Comparison of ENCODE assay signal across 31 cellular contexts in genomic region chr4:95084584-95084983, GRCh38.
DNase-seq lines count a peak whose midpoint lies in the region; ATAC-seq and TF ChIP-seq lines count a peak whose summit lies in the region.
"Had no signal": no experiment of that assay in that cellular context is flagged by ENCODE, and none has a peak within 500 bp of the region (broad histone marks: within the 10 kb centered on the region; RNA-seq: fewer than 3 reads in every experiment).

No MANE protein-coding gene starts in this region.

- BruUV-seq in MCF 10A (replicated peaks; lab: Mats Ljungman, UMichigan) = no TSS peak

- no peaks in the 10 kb centered on the region for H3K4me1 ChIP-seq in breast epithelium
- peaks cover 35% of the 10 kb centered on the region for H3K4me1 ChIP-seq in RWPE2 (ENCODE audit: insufficient read depth, poor library complexity, severe bottlenecking)
- H3K4me1 ChIP-seq: heart left ventricle, Peyer's patch had no signal

- H3K27ac Mint-ChIP-seq in MCF 10A (ENCODE audit: low read depth, unreplicated experiment) = peak overlapping the region; percentile 79
- H3K27ac Mint-ChIP-seq: activated T-helper 1 cell treated with anti-CD3 and anti-CD28 coated beads, Interleukin-12 subunit alpha, Interleukin-12 subunit beta, Interleukin-2, Interleukin-4 antibody, amounts not matched to agents 30 ng/mL and 10 ng/mL and 1 ng/mL, durations not matched to agents 14 hours and 24 hours and 36 hours had no signal

- no peak for TF ChIP-seq POLR2A in breast epithelium (IDR thresholded peaks at IDR 0.05)

- no peaks in the 10 kb centered on the region for H3K36me3 Mint-ChIP-seq in MCF 10A (ENCODE audit: insufficient read depth, unreplicated experiment)
- H3K36me3 Mint-ChIP-seq: CD8-positive, alpha-beta T cell; T-cell had no signal

- H3K4me3 ChIP-seq in breast epithelium (no peak overlapping the region), RWPE2 (ENCODE audit: severe bottlenecking) (no peak overlapping the region)
- H3K4me3 ChIP-seq: heart left ventricle, Peyer's patch had no signal

- intact Hi-C loops in MCF 10A (cut with micrococcal nuclease) (no loop called here), breast epithelium (cut with DNase I; ENCODE audit: low total_unique reads) (no loop called here)

- POLR2A ChIA-PET in MCF 10A (lab: Yijun Ruan, JAX) = no interaction called here

- no peak overlapping the region for H3K4me3 Mint-ChIP-seq in MCF 10A (ENCODE audit: unreplicated experiment)
- H3K4me3 Mint-ChIP-seq: activated T-helper 1 cell treated with anti-CD3 and anti-CD28 coated beads, Interleukin-12 subunit alpha, Interleukin-12 subunit beta, Interleukin-2, Interleukin-4 antibody, amounts not matched to agents 30 ng/mL and 10 ng/mL and 1 ng/mL, durations not matched to agents 14 hours and 24 hours and 36 hours; CD8-positive, alpha-beta T cell had no signal

- H3K27ac ChIP-seq in breast epithelium = no peak overlapping the region
- peak overlapping the region; percentile 57 for H3K27ac ChIP-seq in RWPE2 (ENCODE audit: poor library complexity, severe bottlenecking)
- H3K27ac ChIP-seq: heart left ventricle, HL-60, Peyer's patch had no signal

- peak; percentile 30 for DNase-seq in MCF 10A (ENCODE audit: unreplicated experiment)
- no peak for DNase-seq in breast epithelium (ENCODE audit: low spot score in 2 of 2)
- DNase-seq in RWPE2 (ENCODE audit: low spot score) = no peak
- peak; percentile 10 for DNase-seq in kidney glomerular epithelial cell (lab: John Stamatoyannopoulos, UW)
- DNase-seq in NAMALWA (ENCODE audit: low spot score) = no peak
- no peak for DNase-seq in NCI-H187 treated with DMSO at 0.1 percent for 48 hours (lab: John Stamatoyannopoulos, UW)
- DNase-seq: activated CD4-positive, alpha-beta T cell treated with anti-CD3 and anti-CD28 coated beads, Interleukin-2, amount 50 U/mL, for 4 hours; activated naive CD4-positive, alpha-beta T cell treated with anti-CD3 and anti-CD28 coated beads, Interleukin-2, amount 50 U/mL, for 16 hours; amniotic stem cell; CD8-positive, alpha-beta T cell; DMS79; effector CD8-positive, alpha-beta T cell; erythroblast; foreskin fibroblast; GF-D8; HCEC 1CT; heart left ventricle; Karpas-422; mesendoderm; NCI-H1694; NCI-H2171; NCI-H526; Peyer's patch; stimulated activated CD4-positive, alpha-beta T cell treated with anti-CD3 and anti-CD28 coated beads, Interleukin-15, amount 100 ng/mL, for 24 hours; stimulated activated naive CD4-positive, alpha-beta T cell treated with Interleukin-2 at 50 U/mL for 16 hours had no signal

- CTCF ChIA-PET in MCF 10A (lab: Yijun Ruan, JAX) = interaction anchor here (0.7 kb wide), 1 partner anchor 315 kb away, joined by 3 read pairs; no protein-coding TSS in a partner anchor

- H3K27me3 Mint-ChIP-seq in MCF 10A (ENCODE audit: insufficient read depth, unreplicated experiment) = no peaks in the 10 kb centered on the region

- H3K9me3 ChIP-seq in breast epithelium (no peaks in the 10 kb centered on the region), RWPE2 (ENCODE audit: severe bottlenecking) (no peaks in the 10 kb centered on the region)
- H3K9me3 ChIP-seq: heart left ventricle, Peyer's patch had no signal

- H3K27me3 ChIP-seq in breast epithelium = no peaks in the 10 kb centered on the region
- no peaks in the 10 kb centered on the region for H3K27me3 ChIP-seq in RWPE2 (ENCODE audit: insufficient read depth, poor library complexity, severe bottlenecking)
- H3K27me3 ChIP-seq: heart left ventricle, Peyer's patch had no signal

- H3K4me1 Mint-ChIP-seq in MCF 10A (ENCODE audit: insufficient read depth, unreplicated experiment) = peaks cover 43% of the 10 kb centered on the region

- no peak for TF ChIP-seq CTCF in MCF 10A (IDR thresholded peaks at IDR 0.05; ENCODE audit: unreplicated experiment)
- no peak for TF ChIP-seq CTCF in breast epithelium (IDR thresholded peaks at IDR 0.05)
- TF ChIP-seq CTCF in RWPE2 (IDR thresholded peaks at IDR 0.05; ENCODE audit: poor library complexity, severe bottlenecking) = no peak

- H3K9me3 Mint-ChIP-seq in MCF 10A (ENCODE audit: unreplicated experiment) = no peaks in the 10 kb centered on the region
- H3K9me3 Mint-ChIP-seq: activated T-helper 1 cell treated with anti-CD3 and anti-CD28 coated beads, Interleukin-12 subunit alpha, Interleukin-12 subunit beta, Interleukin-2, Interleukin-4 antibody, amounts not matched to agents 30 ng/mL and 10 ng/mL and 1 ng/mL, durations not matched to agents 14 hours and 24 hours and 36 hours; CD8-positive, alpha-beta T cell; T-cell had no signal

- no peaks in the 10 kb centered on the region for H3K36me3 ChIP-seq in breast epithelium
- H3K36me3 ChIP-seq in RWPE2 (ENCODE audit: low read depth) = no peaks in the 10 kb centered on the region
- H3K36me3 ChIP-seq: heart left ventricle, Peyer's patch had no signal

- ATAC-seq in RWPE2 (ENCODE audit: low read depth) (peak; percentile 83), HG03442 (IDR thresholded peaks at IDR 0.05; ENCODE audit: unreplicated experiment) (no peak), GM18519 (IDR thresholded peaks at IDR 0.05; ENCODE audit: low FRiP score, unreplicated experiment) (no peak)
- ATAC-seq: CD8-positive, alpha-beta T cell; heart left ventricle; HepG2 had no signal

Comparison
In these comparisons a context has a peak if more than half of its experiments do, and no peak if none do; other contexts are left out.
1. DNase-seq: peak in MCF 10A (single experiment) and kidney glomerular epithelial cell (single experiment); none in breast epithelium (0 of 2), RWPE2 (single experiment), NAMALWA (single experiment) and NCI-H187 treated with DMSO at 0.1 percent for 48 hours (single experiment).